Comparison of ENCODE assay signal across 25 cellular contexts in genomic region chr3:168859574-168859973, GRCh38.
"Had no signal": no experiment of that assay in that cellular context is flagged by ENCODE, and none has a peak within 500 bp of the region (broad histone marks: within the 10 kb centered on the region; RNA-seq: fewer than 3 reads in every experiment).

No MANE protein-coding gene starts in this region.

- H3K36me3 ChIP-seq: SJCRH30 had no signal

- H3K4me3 ChIP-seq: SJCRH30 had no signal

- H3K27me3 Mint-ChIP-seq: central memory CD8-positive, alpha-beta T cell had no signal

- H3K27ac Mint-ChIP-seq: activated CD8-positive, alpha-beta T cell treated with anti-CD3 and anti-CD28 coated beads, Interleukin-2, amount 10 ng/mL, durations not matched to agents 7 days and 5 days; T-helper 1 cell treated with Interleukin-12 subunit alpha and Interleukin-12 subunit beta and Interleukin-4 antibody, amounts not matched to agents 30 μg/mL and 1 μg/mL, for 36 hours; WTC11 had no signal

- H3K9me3 Mint-ChIP-seq: central memory CD8-positive, alpha-beta T cell; T-helper 1 cell treated with Interleukin-12 subunit alpha and Interleukin-12 subunit beta and Interleukin-4 antibody, amounts not matched to agents 30 μg/mL and 1 μg/mL, for 36 hours had no signal

- H3K9me3 ChIP-seq: SJCRH30 had no signal

- H3K4me1 Mint-ChIP-seq: central memory CD8-positive, alpha-beta T cell had no signal

- DNase-seq: activated CD4-positive, alpha-beta T cell treated with anti-CD3 and anti-CD28 coated beads for 48 hours; activated CD4-positive, alpha-beta T cell treated with anti-CD3 and anti-CD28 coated beads, Interleukin-2, amount 50 U/mL, for 4 hours; activated CD4-positive, CD25-positive, alpha-beta regulatory T cell treated with anti-CD3 and anti-CD28 coated beads, Interleukin-2, amount 50 U/mL, for 72 hours; activated CD8-positive, alpha-beta memory T cell treated with anti-CD3 and anti-CD28 coated beads, Interleukin-2, amount 50 U/mL, for 48 hours; activated CD8-positive, alpha-beta T cell treated with anti-CD3 and anti-CD28 coated beads, Interleukin-2, amount 10 ng/mL, durations not matched to agents 7 days and 5 days; activated naive CD4-positive, alpha-beta T cell treated with anti-CD3 and anti-CD28 coated beads, Interleukin-2, amount 50 U/mL, for 16 hours; activated T-cell treated with anti-CD3 and anti-CD28 coated beads, Interleukin-2, amount 50 U/mL, for 1 hour; aorta; Kasumi-1; NCI-H1048; NCI-H146; NCI-H2029 treated with DMSO at 0.1 percent for 48 hours; NCI-H345; NCI-H510A treated with DMSO at 0.1 percent for 48 hours; NCI-H69; NK-92 treated with Interleukin-12 subunit alpha and Interleukin-12 subunit beta, amount 100 ng/mL, for 24 hours; OCI-M1; RPMI8226; SJCRH30 had no signal

- H3K27me3 ChIP-seq: SJCRH30 had no signal

- ATAC-seq: activated CD8-positive, alpha-beta T cell treated with anti-CD3 and anti-CD28 coated beads, Interleukin-2, amount 10 ng/mL, durations not matched to agents 7 days and 5 days; Panc1; Right ventricle myocardium inferior; SK-N-SH treated with all-trans-retinoic acid at 6 μM for 48 hours; WTC11 had no signal

- H3K4me3 Mint-ChIP-seq: activated CD8-positive, alpha-beta T cell treated with anti-CD3 and anti-CD28 coated beads, Interleukin-2, amount 10 ng/mL, durations not matched to agents 7 days and 5 days; central memory CD8-positive, alpha-beta T cell; T-helper 1 cell treated with Interleukin-12 subunit alpha and Interleukin-12 subunit beta and Interleukin-4 antibody, amounts not matched to agents 30 μg/mL and 1 μg/mL, for 36 hours; WTC11 had no signal

- H3K27ac ChIP-seq: SJCRH30 had no signal

- H3K4me1 ChIP-seq: SJCRH30 had no signal
